Comparison of ENCODE assay signal across 11 cellular contexts in the genomic region with DNA sequence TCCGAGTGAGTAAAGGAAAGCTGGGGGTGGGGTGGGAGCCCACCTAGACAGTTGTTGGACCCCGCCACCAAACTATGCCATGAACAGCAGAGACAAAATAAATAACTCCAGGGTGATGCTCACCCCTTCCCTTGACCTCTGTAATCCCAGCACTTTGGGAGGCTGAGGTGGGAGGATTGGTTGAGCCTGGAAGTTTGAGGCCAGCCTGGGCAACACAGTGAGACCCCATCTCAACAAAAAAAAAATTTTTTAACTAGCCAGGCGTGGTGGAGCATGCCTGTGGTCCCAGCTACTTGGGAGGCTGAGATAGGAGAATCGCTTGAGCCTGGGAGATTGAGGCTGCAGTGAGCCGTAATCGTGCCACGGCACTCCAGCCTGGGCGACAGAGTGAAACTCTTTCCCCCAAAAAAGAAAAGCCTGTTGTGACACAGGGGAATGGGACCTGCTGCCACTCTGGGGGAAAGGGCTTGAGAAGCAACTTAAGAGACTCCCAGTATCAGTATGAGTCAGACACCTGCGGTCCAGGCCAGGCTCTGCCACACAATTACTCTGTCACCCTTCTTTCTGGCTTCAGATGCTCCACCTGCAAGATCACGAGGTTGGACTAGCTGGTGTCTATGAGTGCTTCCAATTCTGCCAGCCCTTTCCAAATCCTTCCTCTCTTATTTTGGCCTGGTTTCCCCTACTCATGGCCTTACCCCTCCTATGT. TPM values are rescaled to one million over a fixed set of nuclear protein-coding genes. Genes with fewer than 3 reads are reported as not detected.
DNase-seq lines count a peak whose midpoint lies in the region; ATAC-seq and TF ChIP-seq lines count a peak whose summit lies in the region.
"Had no signal": no experiment of that assay in that cellular context is flagged by ENCODE, and none has a peak within 500 bp of the region (broad histone marks: within the 10 kb centered on the region; RNA-seq: fewer than 3 reads in every experiment).

No MANE protein-coding gene starts in this region.

- H2AK9ac ChIP-seq in IMR-90 (replicated peaks; ENCODE audit: low read depth, low read length, poor library complexity): peak overlapping the region; percentile 60

- no TSS peak for BruUV-seq in IMR-90 (replicated peaks; lab: Mats Ljungman, UMichigan)

- H3K4me1 ChIP-seq in IMR-90 (ENCODE audit: control insufficient read depth, insufficient read depth, low read length) (peaks cover 10% of the 10 kb centered on the region), stomach (peaks cover 10 to 66% (median 26%) of the 10 kb centered on the region in 4 donors)

- H4K8ac ChIP-seq in IMR-90 (ENCODE audit: low read depth in 2 of 2, low read length in 2 of 2): no peak overlapping the region

- CTCF ChIA-PET in IMR-90 (lab: Yijun Ruan, JAX): interaction anchor here (3.0 kb wide), 1 partner anchor 124 kb away, joined by 54 read pairs; no protein-coding TSS in a partner anchor

- H3K4ac ChIP-seq in IMR-90 (ENCODE audit: low read depth, low read length): peak overlapping the region; percentile 73

- dilution Hi-C loops in IMR-90 (cut with HindIII; ENCODE audit: low sequenced_read_pairs, unreplicated experiment): no loop called here

- no peak overlapping the region for H3K56ac ChIP-seq in IMR-90 (ENCODE audit: extremely low read depth, insufficient read depth, low read length)

- H3K9me1 ChIP-seq in IMR-90 (ENCODE audit: insufficient read depth, low read length): peaks cover 9% of the 10 kb centered on the region; the same call in 1 of the 2 replicates

- in situ Hi-C loops in GM13977 (cut with MboI; ENCODE audit: low pct_unique_long_range_greater_than_20kb, low sequenced_read_pairs, unreplicated experiment) (no loop called here), IMR-90 (cut with MboI; ENCODE audit: low sequenced_read_pairs) (loop anchor here (10.0 kb wide), 1 partner anchor 114 kb away; no protein-coding TSS in a partner anchor)

- no peaks in the 10 kb centered on the region for H3K27me3 ChIP-seq in IMR-90 (ENCODE audit: control insufficient read depth, insufficient read depth, low read length)
- H3K27me3 ChIP-seq in stomach: no peaks in the 10 kb centered on the region
- H3K27me3 ChIP-seq: sigmoid colon had no signal

- DNase-seq in GM13977 (ENCODE audit: low spot score) (peak; percentile 77), IMR-90 (no peak), fibroblast of the aortic adventitia (ENCODE audit: low read depth) (peak; percentile 31), middle frontal gyrus (ENCODE audit: extremely low spot score, low spot score) (no peak), nucleus accumbens (lab: John Stamatoyannopoulos, UW) (no peak), stomach (no peak)
- DNase-seq: DMS153, NCI-H345, sigmoid colon had no signal

- no peak for TF ChIP-seq EP300 in stomach (IDR thresholded peaks at IDR 0.05)

- peaks cover 3 to 19% of the 10 kb centered on the region in 2 experiments; a peak in 2 of 4 replicates for H3K79me1 ChIP-seq in IMR-90 (ENCODE audit: low read depth in 1 of 2, low read length in 2 of 2)

- ATAC-seq in GM21423 (IDR thresholded peaks at IDR 0.05; ENCODE audit: unreplicated experiment) (peak; percentile 64), IMR-90 (ENCODE audit: low read depth) (no peak), HG02884 (IDR thresholded peaks at IDR 0.05; ENCODE audit: unreplicated experiment) (no peak)

- POLR2A ChIA-PET in IMR-90 (lab: Charles Lee; ENCODE audit: unreplicated experiment): no interaction called here

- H2BK5ac ChIP-seq in IMR-90 (ENCODE audit: low read depth, low read length, poor library complexity, severe bottlenecking): no peak overlapping the region

- WGBS in IMR-90 (ENCODE audit: extremely low coverage in 2 of 2, insufficient read length in 1 of 2), 2 experiments: 80% methylated on average over 1 of the region's 10 CpGs; no CpG with 5 or more reads in 1 of the 2 experiments
- 82 to 89% (median 86%) methylated on average over 10 of the region's 10 CpGs for WGBS in stomach, 5 donors

- no peak overlapping the region for H3K18ac ChIP-seq in IMR-90 (ENCODE audit: low read depth, low read length)

- no peak for TF ChIP-seq CTCF in GM13977 (IDR thresholded peaks at IDR 0.05; ENCODE audit: extremely low read depth, insufficient read depth, missing control alignments)
- no peak for TF ChIP-seq CTCF in IMR-90 (conservative IDR thresholded peaks at IDR 0.05; ENCODE audit: low read depth, low read length)
- no peak for TF ChIP-seq CTCF in fibroblast of the aortic adventitia (IDR thresholded peaks at IDR 0.05; ENCODE audit: insufficient read depth, low read length)
- no peak for TF ChIP-seq CTCF in stomach (IDR thresholded peaks at IDR 0.05)

- peak overlapping the region; percentile 36; the same call in 1 of the 3 replicates for H2BK15ac ChIP-seq in IMR-90 (ENCODE audit: low read depth, low read length)

- peak overlapping the region; percentile 64 for H2AFZ ChIP-seq in IMR-90 (replicated peaks; ENCODE audit: low read length, poor library complexity)

- H3K9me3 ChIP-seq in IMR-90 (ENCODE audit: control insufficient read depth, insufficient read depth, low read length) (no peaks in the 10 kb centered on the region), stomach (no peaks in the 10 kb centered on the region)
- H3K9me3 ChIP-seq: sigmoid colon had no signal

- H4K91ac ChIP-seq in IMR-90 (ENCODE audit: insufficient read depth, low read depth, low read length): no peak overlapping the region

- 0 out of 2 replicates have a peak overlapping the region, but pooled peaks have one; percentile 15 for H3K23ac ChIP-seq in IMR-90 (ENCODE audit: low read depth, low read length)

- peak overlapping the region; percentile 80; the same call in 1 of the 2 replicates for H2BK120ac ChIP-seq in IMR-90 (ENCODE audit: low read depth, low read length)

- H3K14ac ChIP-seq in IMR-90 (replicated peaks; ENCODE audit: low read depth, low read length): no peak overlapping the region

- TF ChIP-seq RAD21 in IMR-90 (IDR thresholded peaks at IDR 0.05; ENCODE audit: low read length): no peak

- intact Hi-C loops in IMR-90 (cut with micrococcal nuclease) (no loop called here), stomach (cut with DNase I; ENCODE audit: low total_unique reads) (no loop called here)

- peaks cover 2% of the 10 kb centered on the region; the same call in 1 of the 2 replicates for H3K36me3 ChIP-seq in IMR-90 (ENCODE audit: control insufficient read depth, insufficient read depth, low read length)
- H3K36me3 ChIP-seq in stomach: no peaks in the 10 kb centered on the region

- H3K4me2 ChIP-seq in IMR-90 (ENCODE audit: low read depth, low read length): no peak overlapping the region

- no peak overlapping the region for H3K9ac ChIP-seq in IMR-90 (ENCODE audit: low read depth, low read length)

- H3K27ac ChIP-seq in IMR-90 (ENCODE audit: insufficient read depth, low read length) (no peak overlapping the region), stomach (peak overlapping the region in 1 of 5 donors; percentile 15)

- no peak overlapping the region for H4K5ac ChIP-seq in IMR-90 (ENCODE audit: low read depth, low read length)

- no peak overlapping the region for H2BK20ac ChIP-seq in IMR-90 (ENCODE audit: low read depth, low read length)

- H3K4me3 ChIP-seq in IMR-90 (ENCODE audit: insufficient read depth, low read depth, low read length): no peak overlapping the region
- no peak overlapping the region for H3K4me3 ChIP-seq in fibroblast of the aortic adventitia (ENCODE audit: low read depth, low read length)
- H3K4me3 ChIP-seq in stomach: no peak overlapping the region
- H3K4me3 ChIP-seq: sigmoid colon had no signal

- TF ChIP-seq POLR2A in IMR-90 (IDR thresholded peaks at IDR 0.05; ENCODE audit: low read depth, low read length) (peak; percentile 26; the same call in 1 of the 2 replicates), stomach (IDR thresholded peaks at IDR 0.05) (no peak)

- H2AK5ac ChIP-seq in IMR-90 (ENCODE audit: low read depth, low read length): peak overlapping the region; percentile 87

- no peaks in the 10 kb centered on the region for H4K20me1 ChIP-seq in IMR-90 (ENCODE audit: insufficient read depth, low read length)

TF ChIP-seq in IMR-90, 13 proteins besides CTCF, POLR2A, EP300 and RAD21 (continues in another document):
- TF ChIP-seq CHD1 (IDR thresholded peaks at IDR 0.05; ENCODE audit: low read depth, low read length) (no peak), MXI1 (IDR thresholded peaks at IDR 0.05; ENCODE audit: borderline replicate concordance, low read depth, low read length) (no peak), SMC3 (IDR thresholded peaks at IDR 0.05; ENCODE audit: low read depth, low read length) (no peak), MAZ (IDR thresholded peaks at IDR 0.05; ENCODE audit: borderline replicate concordance, low read depth, low read length) (no peak)

RNA-seq across cellular contexts. Expression of gene SGCA, which starts 5.0 kb away (rescaled TPM):
- total RNA-seq in IMR-90 (2012; rRNA removed) (not detected in 2 replicates), fibroblast of the aortic adventitia (ENCODE audit: low replicate concordance) (0.65 and 0.90 TPM in 2 replicates), stomach (10 to 100 TPM in 3 of 5 donors, 1 to 10 TPM in 2; 5.4 to 89.3 (median 21.4) TPM)
- polyA plus RNA-seq in IMR-90 (2012; rRNA removed) (0.19 and 0.55 TPM in 2 replicates), stomach (10 to 100 TPM in 1 of 3 donors, 1 to 10 TPM in 2; 6.0 to 24.3 (median 8.7) TPM)
- polyA plus RNA-seq in IMR-90 (2012; cell fraction: cytosol; rRNA removed): 0.36 and 0.43 TPM in 2 replicates
- 0.34 TPM in 1 of 2 replicates, not detected in the other for polyA plus RNA-seq in IMR-90 (2012; cell fraction: nucleus; rRNA removed; ENCODE audit: low replicate concordance)

RNA-seq across cellular contexts. Expression of gene PPP1R9B, which starts 20.3 kb away (rescaled TPM):
- total RNA-seq in IMR-90 (2012; rRNA removed) (28.0 and 38.6 TPM in 2 replicates), fibroblast of the aortic adventitia (ENCODE audit: low replicate concordance) (59.3 and 85.4 TPM in 2 replicates), stomach (10 to 100 TPM; 11.6 to 64.2 (median 22.5) TPM)
- polyA plus RNA-seq in IMR-90 (2012; rRNA removed) (23.0 and 25.8 TPM in 2 replicates), stomach (10 to 100 TPM; 13.1 to 28.8 (median 14.2) TPM)
- 16.2 and 19.3 TPM in 2 replicates for polyA plus RNA-seq in IMR-90 (2012; cell fraction: cytosol; rRNA removed)
- polyA plus RNA-seq in IMR-90 (2012; cell fraction: nucleus; rRNA removed; ENCODE audit: low replicate concordance): 42.2 and 55.1 TPM in 2 replicates

RNA-seq across cellular contexts. Expression of gene COL1A1, which starts 30.6 kb away (rescaled TPM):
- total RNA-seq in IMR-90 (2012; rRNA removed): 1,825 and 2,180 TPM in 2 replicates
- polyA plus RNA-seq in IMR-90 (2012; rRNA removed): 4,117 and 4,350 TPM in 2 replicates
- polyA plus RNA-seq in IMR-90 (2012; cell fraction: cytosol; rRNA removed): 6,648 and 7,973 TPM in 2 replicates
- 7,018 and 18,611 TPM in 2 replicates for polyA plus RNA-seq in IMR-90 (2012; cell fraction: nucleus; rRNA removed; ENCODE audit: low replicate concordance)
- total RNA-seq in fibroblast of the aortic adventitia (ENCODE audit: low replicate concordance): 2,633 and 16,513 TPM in 2 replicates
- 1,000 to 10,000 TPM in 1 of 5 donors, 100 to 1,000 TPM in 3, 10 to 100 TPM in 1; 87.0 to 1,931 (median 219) TPM for total RNA-seq in stomach
- polyA plus RNA-seq in stomach: 10 to 100 TPM; 17.9 to 60.0 (median 24.9) TPM

RNA-seq across cellular contexts. Expression of gene SAMD14, which starts 40.9 kb away (rescaled TPM):
- 1.4 TPM in 2 replicates for total RNA-seq in IMR-90 (2012; rRNA removed)
- 6.2 and 6.7 TPM in 2 replicates for polyA plus RNA-seq in IMR-90 (2012; rRNA removed)
- 2.7 and 5.4 TPM in 2 replicates for polyA plus RNA-seq in IMR-90 (2012; cell fraction: cytosol; rRNA removed)
- polyA plus RNA-seq in IMR-90 (2012; cell fraction: nucleus; rRNA removed; ENCODE audit: low replicate concordance): 20.9 and 34.4 TPM in 2 replicates
- 1.6 and 5.1 TPM in 2 replicates for total RNA-seq in fibroblast of the aortic adventitia (ENCODE audit: low replicate concordance)
- 10 to 100 TPM in 1 of 5 donors, 1 to 10 TPM in 2, not detected in 2; 1.5 to 87.0 (median 1.9) TPM for total RNA-seq in stomach
- polyA plus RNA-seq in stomach: 1 to 10 TPM; 1.3 to 2.3 (median 1.6) TPM

Comparison
In these comparisons a context has a peak if more than half of its experiments do, and no peak if none do; other contexts are left out.
1. DNase-seq: peak in GM13977 (single experiment) and fibroblast of the aortic adventitia (single experiment); none in IMR-90 (single experiment), middle frontal gyrus (single experiment), nucleus accumbens (0 of 56) and stomach (single experiment).